ENCODE assay signal across 1 cellular context in the genomic region with DNA sequence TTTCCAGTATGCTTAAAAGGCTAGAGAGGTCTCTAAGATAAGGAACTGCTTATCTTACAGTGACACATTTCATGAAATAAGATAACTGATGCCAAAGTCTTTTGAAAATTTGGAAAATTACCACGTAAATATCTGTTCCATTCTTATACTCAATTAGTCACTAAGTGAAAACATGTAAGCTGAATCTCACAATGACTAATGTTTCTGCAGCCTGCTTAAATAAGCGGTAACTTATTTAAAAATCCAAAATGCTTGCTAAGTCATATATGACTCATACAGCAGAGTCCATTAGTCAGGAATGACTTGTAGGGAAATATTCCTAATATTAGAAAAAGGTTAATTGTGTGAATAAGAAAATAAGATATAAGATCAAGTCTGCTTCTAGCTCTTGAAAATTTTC.
TF ChIP-seq lines count a peak whose summit lies in the region.

No MANE protein-coding gene starts in this region.

TF ChIP-seq in GM12878, 131 proteins besides CTCF, POLR2A, EP300 and RAD21 (continued from another document):
- TF ChIP-seq, protein P1, sequence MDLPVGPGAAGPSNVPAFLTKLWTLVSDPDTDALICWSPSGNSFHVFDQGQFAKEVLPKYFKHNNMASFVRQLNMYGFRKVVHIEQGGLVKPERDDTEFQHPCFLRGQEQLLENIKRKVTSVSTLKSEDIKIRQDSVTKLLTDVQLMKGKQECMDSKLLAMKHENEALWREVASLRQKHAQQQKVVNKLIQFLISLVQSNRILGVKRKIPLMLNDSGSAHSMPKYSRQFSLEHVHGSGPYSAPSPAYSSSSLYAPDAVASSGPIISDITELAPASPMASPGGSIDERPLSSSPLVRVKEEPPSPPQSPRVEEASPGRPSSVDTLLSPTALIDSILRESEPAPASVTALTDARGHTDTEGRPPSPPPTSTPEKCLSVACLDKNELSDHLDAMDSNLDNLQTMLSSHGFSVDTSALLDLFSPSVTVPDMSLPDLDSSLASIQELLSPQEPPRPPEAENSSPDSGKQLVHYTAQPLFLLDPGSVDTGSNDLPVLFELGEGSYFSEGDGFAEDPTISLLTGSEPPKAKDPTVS (IDR thresholded peaks at IDR 0.05; ENCODE audit: low read depth, low read length), result no peak
- TF ChIP-seq RBBP5 (conservative IDR thresholded peaks at IDR 0.05), result no peak
- TF ChIP-seq, protein P2, sequence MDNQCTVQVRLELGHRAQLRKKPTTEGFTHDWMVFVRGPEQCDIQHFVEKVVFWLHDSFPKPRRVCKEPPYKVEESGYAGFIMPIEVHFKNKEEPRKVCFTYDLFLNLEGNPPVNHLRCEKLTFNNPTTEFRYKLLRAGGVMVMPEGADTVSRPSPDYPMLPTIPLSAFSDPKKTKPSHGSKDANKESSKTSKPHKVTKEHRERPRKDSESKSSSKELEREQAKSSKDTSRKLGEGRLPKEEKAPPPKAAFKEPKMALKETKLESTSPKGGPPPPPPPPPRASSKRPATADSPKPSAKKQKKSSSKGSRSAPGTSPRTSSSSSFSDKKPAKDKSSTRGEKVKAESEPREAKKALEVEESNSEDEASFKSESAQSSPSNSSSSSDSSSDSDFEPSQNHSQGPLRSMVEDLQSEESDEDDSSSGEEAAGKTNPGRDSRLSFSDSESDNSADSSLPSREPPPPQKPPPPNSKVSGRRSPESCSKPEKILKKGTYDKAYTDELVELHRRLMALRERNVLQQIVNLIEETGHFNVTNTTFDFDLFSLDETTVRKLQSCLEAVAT (IDR thresholded peaks at IDR 0.05), result no peak
